In the genomic region with DNA sequence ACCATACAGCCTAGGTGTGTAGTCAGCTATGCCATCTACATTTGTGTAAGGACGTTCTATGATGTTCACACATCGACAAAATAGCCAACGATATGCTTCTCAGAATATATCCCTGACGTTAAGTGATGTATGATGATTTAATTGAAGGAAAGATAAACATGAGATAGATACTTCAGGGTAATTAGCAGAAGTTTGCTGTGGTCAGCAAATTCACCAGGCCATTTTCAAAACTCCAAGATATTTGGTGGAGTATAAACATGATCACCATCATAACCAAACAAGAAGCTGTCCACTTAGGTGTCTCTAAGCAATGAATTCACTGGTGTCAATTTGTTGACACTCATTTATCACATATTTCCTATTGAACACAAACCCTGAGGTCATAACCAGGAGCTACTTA, we compare ENCODE assay signal across 30 cellular contexts.
"Had no signal": no experiment of that assay in that cellular context is flagged by ENCODE, and none has a peak within 500 bp of the region (broad histone marks: within the 10 kb centered on the region; RNA-seq: fewer than 3 reads in every experiment).

No MANE protein-coding gene starts in this region.

- H3K27ac ChIP-seq: adrenal gland, body of pancreas, colonic mucosa, epithelial cell of prostate, esophagus squamous epithelium, gastroesophageal sphincter, heart right ventricle, WERI-Rb-1 had no signal

- H3K9me3 ChIP-seq: adrenal gland, body of pancreas, colonic mucosa, esophagus squamous epithelium, gastroesophageal sphincter, heart right ventricle had no signal

- DNase-seq: activated B cell treated with CpG ODN at 0.5 μM for 24 hours; activated CD4-positive, alpha-beta memory T cell treated with anti-CD3 and anti-CD28 coated beads, Interleukin-2, amount 10 ng/mL, durations not matched to agents 7 days and 5 days; activated CD4-positive, alpha-beta T cell treated with anti-CD3 and anti-CD28 coated beads for 48 hours; activated CD8-positive, alpha-beta memory T cell treated with anti-CD3 and anti-CD28 coated beads, Interleukin-2, amount 10 ng/mL, durations not matched to agents 7 days and 5 days; activated CD8-positive, alpha-beta memory T cell treated with anti-CD3 and anti-CD28 coated beads, Interleukin-2, amount 50 U/mL, for 4 hours; activated effector memory CD4-positive, alpha-beta T cell treated with anti-CD3 and anti-CD28 coated beads, Interleukin-2, amount 50 U/mL, for 16 hours; activated naive CD4-positive, alpha-beta T cell treated with anti-CD3 and anti-CD28 coated beads for 36 hours; activated naive CD8-positive, alpha-beta T cell treated with anti-CD3 and anti-CD28 coated beads for 36 hours; activated naive CD8-positive, alpha-beta T cell treated with anti-CD3 and anti-CD28 coated beads, Interleukin-2, amount 50 U/mL, for 24 hours; activated T-cell treated with anti-CD3 and anti-CD28 coated beads, Interleukin-2, amount 50 U/mL, for 1 hour; activated T-cell treated with anti-CD3 and anti-CD28 coated beads, Interleukin-2, amount 50 U/mL, for 48 hours; adrenal gland; amygdala; aorta; body of pancreas; caudate nucleus; colonic mucosa; effector CD8-positive, alpha-beta T cell; esophagus squamous epithelium; foreskin melanocyte; heart right ventricle; T-helper 1 cell; T-helper 17 cell; T1000; WERI-Rb-1 had no signal

- H3K4me1 ChIP-seq: body of pancreas, colonic mucosa, esophagus squamous epithelium had no signal

- H3K4me3 ChIP-seq: adrenal gland, body of pancreas, colonic mucosa, esophagus squamous epithelium, gastroesophageal sphincter, heart right ventricle had no signal

- ATAC-seq: activated CD4-positive, CD25-positive, alpha-beta regulatory T cell treated with anti-CD3 and anti-CD28 coated beads, Interleukin-2, amount 50 U/mL, for 24 hours; activated CD8-positive, alpha-beta memory T cell treated with anti-CD3 and anti-CD28 coated beads, Interleukin-2, amount 10 ng/mL, durations not matched to agents 7 days and 5 days; activated naive CD8-positive, alpha-beta T cell treated with anti-CD3 and anti-CD28 coated beads, Interleukin-2, amount 50 U/mL, for 24 hours; body of pancreas; gastroesophageal sphincter; heart right ventricle; T-helper 17 cell had no signal

- FAIRE-seq: endometrium, endothelial cell of umbilical vein had no signal

- H3K36me3 ChIP-seq: adrenal gland, colonic mucosa, esophagus squamous epithelium, gastroesophageal sphincter, heart right ventricle, WERI-Rb-1 had no signal

- H3K27me3 ChIP-seq: adrenal gland, body of pancreas, colonic mucosa, esophagus squamous epithelium, gastroesophageal sphincter, heart right ventricle had no signal
